In genomic region chr10:23035569-23035968, GRCh38 we compare ENCODE assay signal across 11 cellular contexts. TPM values are rescaled to one million over a fixed set of nuclear protein-coding genes. Genes with fewer than 3 reads are reported as not detected.
A peak's percentile ranks its signal among the peaks of the same experiment; 100 is the strongest.
DNase-seq lines count a peak whose midpoint lies in the region; ATAC-seq and TF ChIP-seq lines count a peak whose summit lies in the region.
"Had no signal": no experiment of that assay in that cellular context is flagged by ENCODE, and none has a peak within 500 bp of the region (broad histone marks: within the 10 kb centered on the region; RNA-seq: fewer than 3 reads in every experiment).

No MANE protein-coding gene starts in this region.

- in situ Hi-C loops in astrocyte of the cerebellum (cut with HindIII; ENCODE audit: low sequenced_read_pairs), result no loop called here

- ATAC-seq in GM21576 (IDR thresholded peaks at IDR 0.05; ENCODE audit: unreplicated experiment) (no peak), esophagus mucosa (no peak), GM21447 (IDR thresholded peaks at IDR 0.05; ENCODE audit: unreplicated experiment) (no peak)

- TF ChIP-seq CTCF in HFF-Myc (IDR thresholded peaks at IDR 0.05; ENCODE audit: low read depth, low read length, missing control alignments) (peak; percentile 36), astrocyte of the cerebellum (IDR thresholded peaks at IDR 0.05; ENCODE audit: low read depth, low read length, missing control alignments) (peak; percentile 36), kidney epithelial cell (IDR thresholded peaks at IDR 0.05; ENCODE audit: insufficient read depth, low read length, poor library complexity, severe bottlenecking) (peak; percentile 34)

- no peaks in the 10 kb centered on the region for H3K4me1 Mint-ChIP-seq in activated naive CD8-positive, alpha-beta T cell treated with anti-CD3 and anti-CD28 coated beads for 36 hours

- no peaks in the 10 kb centered on the region for H3K27me3 ChIP-seq in kidney epithelial cell (ENCODE audit: control insufficient read depth, insufficient read depth, low read length)

- H3K36me3 ChIP-seq in kidney epithelial cell (ENCODE audit: control insufficient read depth, insufficient read depth, low read length), result no peaks in the 10 kb centered on the region

- H3K27me3 Mint-ChIP-seq in activated naive CD8-positive, alpha-beta T cell treated with anti-CD3 and anti-CD28 coated beads for 36 hours, result peaks cover 17% of the 10 kb centered on the region

- no peak overlapping the region for H3K4me3 Mint-ChIP-seq in activated naive CD8-positive, alpha-beta T cell treated with anti-CD3 and anti-CD28 coated beads for 36 hours

- no peaks in the 10 kb centered on the region for H3K36me3 Mint-ChIP-seq in activated naive CD8-positive, alpha-beta T cell treated with anti-CD3 and anti-CD28 coated beads for 36 hours

- DNase-seq in D341Med (ENCODE audit: low spot score) (peak; percentile 50), HFF-Myc (ENCODE audit: extremely low read depth, low read depth) (no peak), astrocyte of the cerebellum (ENCODE audit: low read depth) (no peak), kidney epithelial cell (ENCODE audit: low read depth) (no peak)
- no peak for DNase-seq in activated naive CD8-positive, alpha-beta T cell treated with anti-CD3 and anti-CD28 coated beads for 36 hours
- DNase-seq: KBM-7; NK-92 treated with Interleukin-12 subunit alpha and Interleukin-12 subunit beta, amount 100 ng/mL, for 24 hours; stimulated activated CD4-positive, alpha-beta T cell treated with anti-CD3 and anti-CD28 coated beads, Interleukin-4, amount 100 ng/mL, for 24 hours had no signal

- H3K27ac Mint-ChIP-seq in activated naive CD8-positive, alpha-beta T cell treated with anti-CD3 and anti-CD28 coated beads for 36 hours, result no peak overlapping the region

- no peak overlapping the region for H3K4me3 ChIP-seq in HFF-Myc (replicated peaks; ENCODE audit: low read depth, low read length)
- no peak overlapping the region for H3K4me3 ChIP-seq in astrocyte of the cerebellum (ENCODE audit: low read depth, low read length)
- no peak overlapping the region for H3K4me3 ChIP-seq in kidney epithelial cell (ENCODE audit: low read depth, low read length)

- H3K9me3 Mint-ChIP-seq in activated naive CD8-positive, alpha-beta T cell treated with anti-CD3 and anti-CD28 coated beads for 36 hours, result no peaks in the 10 kb centered on the region

RNA-seq across cellular contexts. Expression of gene MSRB2, which starts 59.8 kb away (rescaled TPM):
- total RNA-seq in kidney epithelial cell, result 21.9 and 24.2 TPM in 2 replicates
- 17.1 TPM for total RNA-seq in esophagus mucosa
- 1 to 10 TPM; 6.3 to 7.9 TPM for total RNA-seq in activated naive CD8-positive, alpha-beta T cell treated with anti-CD3 and anti-CD28 coated beads for 36 hours
